In genomic region chr18:45456076-45457066, GRCh38 we compare ENCODE assay signal across 10 cellular contexts.
DNase-seq lines count a peak whose midpoint lies in the region; ATAC-seq, FAIRE-seq and TF ChIP-seq lines count a peak whose summit lies in the region.
"Had no signal": no experiment of that assay in that cellular context is flagged by ENCODE, and none has a peak within 500 bp of the region (broad histone marks: within the 10 kb centered on the region; RNA-seq: fewer than 3 reads in every experiment).

No MANE protein-coding gene starts in this region.

- no peak overlapping the region for H3K27ac ChIP-seq in GM12878 (ENCODE audit: control insufficient read depth, insufficient read depth)
- H3K27ac ChIP-seq in A673 (ENCODE audit: low read depth, low read length, poor library complexity, severe bottlenecking) = no peak overlapping the region

- CTCF ChIA-PET in GM12878 (lab: Yijun Ruan, JAX) = no interaction called here
- CTCF ChIA-PET in GM10248 (lab: Yijun Ruan, JAX) = no interaction called here
- CTCF ChIA-PET in A673 (lab: Charles Lee) = no interaction called here

- H3K27me3 Mint-ChIP-seq in stimulated activated naive B cell treated with anti-CD40 and anti-IgM and Interleukin-4, amounts not matched to agents 10 μg/mL and 1 μg/mL and 100 μg/mL, for 72 hours = peaks cover 6 to 42% of the 10 kb centered on the region in 2 donors
- H3K27me3 Mint-ChIP-seq in stimulated activated naive CD8-positive, alpha-beta T cell treated with anti-CD3 and anti-CD28 coated beads, Interleukin-15, amount 100 ng/mL, for 72 hours = peaks cover 7% of the 10 kb centered on the region

- RAD21 ChIA-PET in GM12878 (lab: Charles Lee; ENCODE audit: unreplicated experiment) = no interaction called here

- POLR2A ChIA-PET in GM12878 (lab: Charles Lee) = no interaction called here
- POLR2A ChIA-PET in GM10248 (lab: Yijun Ruan, JAX) = interaction anchor here (0.7 kb wide), 1 partner anchor 458 kb away, joined by 4 read pairs; no protein-coding TSS in a partner anchor
- POLR2A ChIA-PET in A673 (lab: Charles Lee; ENCODE audit: low non-redundant PET) = no interaction called here

- H3K27ac Mint-ChIP-seq in stimulated activated naive B cell treated with anti-CD40 and anti-IgM and Interleukin-4, amounts not matched to agents 10 μg/mL and 1 μg/mL and 100 μg/mL, for 72 hours = peak overlapping the region; percentile 83
- no peak overlapping the region for H3K27ac Mint-ChIP-seq in stimulated activated naive CD8-positive, alpha-beta T cell treated with anti-CD3 and anti-CD28 coated beads, Interleukin-15, amount 100 ng/mL, for 72 hours
- H3K27ac Mint-ChIP-seq: H9 had no signal

- no peak for TF ChIP-seq CTCF in GM12878 (IDR thresholded peaks at IDR 0.05 in 2 of 3, conservative IDR thresholded peaks at IDR 0.05 in 1 of 3; ENCODE audit: control insufficient read depth in 2 of 3, extremely low read depth in 1 of 3, insufficient read depth in 1 of 3, low read depth in 3 of 3, low read length in 3 of 3)
- no peak for TF ChIP-seq CTCF in GM10248 (IDR thresholded peaks at IDR 0.05; ENCODE audit: control extremely low read depth, extremely low read depth, low read depth, missing control alignments)
- TF ChIP-seq CTCF in A673 (conservative IDR thresholded peaks at IDR 0.05; ENCODE audit: low read depth, low read length) = no peak

- TF ChIP-seq RAD21 in GM12878 (IDR thresholded peaks at IDR 0.05; ENCODE audit: insufficient read depth, low read depth, low read length) = no peak

- H3K4me3 Mint-ChIP-seq in stimulated activated naive B cell treated with anti-CD40 and anti-IgM and Interleukin-4, amounts not matched to agents 10 μg/mL and 1 μg/mL and 100 μg/mL, for 72 hours = peak overlapping the region in 1 of 2 donors; percentile 60
- H3K4me3 Mint-ChIP-seq in stimulated activated naive CD8-positive, alpha-beta T cell treated with anti-CD3 and anti-CD28 coated beads, Interleukin-15, amount 100 ng/mL, for 72 hours = no peak overlapping the region
- H3K4me3 Mint-ChIP-seq: H9 had no signal

- DNase-seq in SIG-M5 treated with dmso at 0.1 percent for 504 hours (lab: John Stamatoyannopoulos, UW; ENCODE audit: unreplicated experiment) = peak; percentile 32
- no peak for DNase-seq in SIG-M5 (lab: John Stamatoyannopoulos, UW)
- peak; percentile 94 for DNase-seq in NCI-H2171 treated with DMSO at 0.1 percent for 48 hours (lab: John Stamatoyannopoulos, UW)
- no peak for DNase-seq in GM12878 (ENCODE audit: low read depth, low spot score)
- DNase-seq in stimulated activated naive B cell treated with anti-CD40 and anti-IgM and Interleukin-4, amounts not matched to agents 10 μg/mL and 1 μg/mL and 100 μg/mL, for 72 hours = peak; percentile 24
- DNase-seq in GM10248 (ENCODE audit: extremely low spot score) = no peak
- no peak for DNase-seq in A673 (ENCODE audit: low spot score)
- DNase-seq in stimulated activated naive CD8-positive, alpha-beta T cell treated with anti-CD3 and anti-CD28 coated beads, Interleukin-15, amount 100 ng/mL, for 72 hours = no peak
- DNase-seq: H9, hypothalamus had no signal

- no peaks in the 10 kb centered on the region for H3K27me3 ChIP-seq in GM12878 (replicated peaks in 1 of 2; ENCODE audit: control insufficient read depth in 2 of 2, insufficient read depth in 2 of 2, low read length in 1 of 2)
- H3K27me3 ChIP-seq in A673 (replicated peaks; ENCODE audit: insufficient read depth, low read depth, low read length, poor library complexity) = no peaks in the 10 kb centered on the region

- H3K4me2 ChIP-seq in GM12878 (ENCODE audit: control insufficient read depth, insufficient read depth) = no peak overlapping the region

- no peak for ATAC-seq in GM12878
- ATAC-seq in stimulated activated naive B cell treated with anti-CD40 and anti-IgM and Interleukin-4, amounts not matched to agents 10 μg/mL and 1 μg/mL and 100 μg/mL, for 72 hours (replicated peaks) = peak; percentile 92 to 99
- ATAC-seq in stimulated activated naive CD8-positive, alpha-beta T cell treated with anti-CD3 and anti-CD28 coated beads, Interleukin-15, amount 100 ng/mL, for 72 hours = no peak

- H4K20me1 ChIP-seq in GM12878 (ENCODE audit: control insufficient read depth, insufficient read depth) = no peaks in the 10 kb centered on the region

- no peak for TF ChIP-seq POLR2A in GM12878 (IDR thresholded peaks at IDR 0.05; ENCODE audit: low read depth, low read length)

- TF ChIP-seq EP300 in GM12878 (IDR thresholded peaks at IDR 0.05; ENCODE audit: borderline replicate concordance in 1 of 2, control insufficient read depth in 1 of 2, low read depth in 2 of 2, low read length in 2 of 2) = no peak

- H3K4me1 ChIP-seq in GM12878 (ENCODE audit: control insufficient read depth, insufficient read depth, low read length) = no peaks in the 10 kb centered on the region
- H3K4me1 ChIP-seq in A673 (ENCODE audit: insufficient read depth, low read length, poor library complexity, severe bottlenecking) = no peaks in the 10 kb centered on the region

- BruUV-seq in GM12878 (replicated peaks; lab: Mats Ljungman, UMichigan) = no TSS peak
- no TSS peak for BruUV-seq in A673 (replicated peaks; lab: Mats Ljungman, UMichigan)

- peaks cover 13 to 27% of the 10 kb centered on the region in 2 donors for H3K4me1 Mint-ChIP-seq in stimulated activated naive B cell treated with anti-CD40 and anti-IgM and Interleukin-4, amounts not matched to agents 10 μg/mL and 1 μg/mL and 100 μg/mL, for 72 hours
- no peaks in the 10 kb centered on the region for H3K4me1 Mint-ChIP-seq in stimulated activated naive CD8-positive, alpha-beta T cell treated with anti-CD3 and anti-CD28 coated beads, Interleukin-15, amount 100 ng/mL, for 72 hours
- H3K4me1 Mint-ChIP-seq: H9 had no signal

- FAIRE-seq in GM12878 (lab: Jason Lieb, UNC) = no peak

- SMC1A ChIA-PET in GM12878 (lab: Charles Lee; ENCODE audit: uncharacterized antibody, unreplicated experiment) = interaction anchor here (0.6 kb wide), 2 partner anchors 63 to 463 kb away, joined by 3 read pairs; no protein-coding TSS in a partner anchor

- H3K79me2 ChIP-seq in GM12878 (ENCODE audit: control insufficient read depth, insufficient read depth, low read length) = no peaks in the 10 kb centered on the region

- H2AFZ ChIP-seq in GM12878 (ENCODE audit: control insufficient read depth, low read depth, low read length) = no peak overlapping the region

- no peaks in the 10 kb centered on the region for H3K9me3 ChIP-seq in GM12878 (replicated peaks; ENCODE audit: control insufficient read depth, insufficient read depth, low read length)
- H3K9me3 ChIP-seq in A673 (ENCODE audit: low read depth, low read length, poor library complexity, severe bottlenecking) = no peaks in the 10 kb centered on the region

- no peaks in the 10 kb centered on the region for H3K36me3 ChIP-seq in GM12878 (ENCODE audit: control insufficient read depth in 2 of 2, insufficient read depth in 2 of 2, low read length in 1 of 2)
- H3K36me3 ChIP-seq in A673 (ENCODE audit: insufficient read depth, low read length, poor library complexity, severe bottlenecking) = no peaks in the 10 kb centered on the region

- H3K36me3 Mint-ChIP-seq in stimulated activated naive B cell treated with anti-CD40 and anti-IgM and Interleukin-4, amounts not matched to agents 10 μg/mL and 1 μg/mL and 100 μg/mL, for 72 hours = no peaks in the 10 kb centered on the region

- H3K9me3 Mint-ChIP-seq in stimulated activated naive B cell treated with anti-CD40 and anti-IgM and Interleukin-4, amounts not matched to agents 10 μg/mL and 1 μg/mL and 100 μg/mL, for 72 hours = no peaks in the 10 kb centered on the region
- no peaks in the 10 kb centered on the region for H3K9me3 Mint-ChIP-seq in stimulated activated naive CD8-positive, alpha-beta T cell treated with anti-CD3 and anti-CD28 coated beads, Interleukin-15, amount 100 ng/mL, for 72 hours

- intact Hi-C loops in GM12878 (cut with micrococcal nuclease; ENCODE audit: unreplicated experiment) (no loop called here), A673 (cut with micrococcal nuclease; ENCODE audit: unreplicated experiment) (no loop called here)

- in situ Hi-C loops in GM12878 (cut with MboI) = no loop called here

- H3K4me3 ChIP-seq in GM12878 (no peak overlapping the region), A673 (ENCODE audit: low read depth, low read length, poor library complexity, severe bottlenecking) (no peak overlapping the region)

- H3K9ac ChIP-seq in GM12878 (ENCODE audit: control insufficient read depth, insufficient read depth, low read length) = no peak overlapping the region

- WGBS in GM12878 (ENCODE audit: insufficient coverage, insufficient replicate concordance, low lambda C conversion rate, missing lambda C conversion rate) = 11% methylated on average over 5 of the region's 5 CpGs

TF ChIP-seq in GM12878, 131 proteins besides CTCF, POLR2A, EP300 and RAD21:
- TF ChIP-seq SIX5 (IDR thresholded peaks at IDR 0.05; ENCODE audit: low read depth, low read length, severe bottlenecking) (no peak), SPI1 (IDR thresholded peaks at IDR 0.05; ENCODE audit: borderline replicate concordance, insufficient read depth, low read depth, low read length) (peak; percentile 66; the same call in 1 of the 2 replicates), ASH2L (IDR thresholded peaks at IDR 0.05; ENCODE audit: borderline replicate concordance, low read depth) (no peak)

Comparison
In these comparisons a context has a peak if more than half of its experiments do, and no peak if none do; other contexts are left out.
1. DNase-seq: peak in SIG-M5 treated with dmso at 0.1 percent for 504 hours (single experiment), NCI-H2171 treated with DMSO at 0.1 percent for 48 hours (single experiment) and stimulated activated naive B cell treated with anti-CD40 and anti-IgM and Interleukin-4, amounts not matched to agents 10 μg/mL and 1 μg/mL and 100 μg/mL, for 72 hours (single experiment); none in SIG-M5 (single experiment), GM12878 (single experiment), GM10248 (single experiment), A673 (single experiment) and stimulated activated naive CD8-positive, alpha-beta T cell treated with anti-CD3 and anti-CD28 coated beads, Interleukin-15, amount 100 ng/mL, for 72 hours (0 of 2).
2. ATAC-seq: peak in stimulated activated naive B cell treated with anti-CD40 and anti-IgM and Interleukin-4, amounts not matched to agents 10 μg/mL and 1 μg/mL and 100 μg/mL, for 72 hours (2 of 2); none in GM12878 (single experiment) and stimulated activated naive CD8-positive, alpha-beta T cell treated with anti-CD3 and anti-CD28 coated beads, Interleukin-15, amount 100 ng/mL, for 72 hours (single experiment).